In the genomic region with DNA sequence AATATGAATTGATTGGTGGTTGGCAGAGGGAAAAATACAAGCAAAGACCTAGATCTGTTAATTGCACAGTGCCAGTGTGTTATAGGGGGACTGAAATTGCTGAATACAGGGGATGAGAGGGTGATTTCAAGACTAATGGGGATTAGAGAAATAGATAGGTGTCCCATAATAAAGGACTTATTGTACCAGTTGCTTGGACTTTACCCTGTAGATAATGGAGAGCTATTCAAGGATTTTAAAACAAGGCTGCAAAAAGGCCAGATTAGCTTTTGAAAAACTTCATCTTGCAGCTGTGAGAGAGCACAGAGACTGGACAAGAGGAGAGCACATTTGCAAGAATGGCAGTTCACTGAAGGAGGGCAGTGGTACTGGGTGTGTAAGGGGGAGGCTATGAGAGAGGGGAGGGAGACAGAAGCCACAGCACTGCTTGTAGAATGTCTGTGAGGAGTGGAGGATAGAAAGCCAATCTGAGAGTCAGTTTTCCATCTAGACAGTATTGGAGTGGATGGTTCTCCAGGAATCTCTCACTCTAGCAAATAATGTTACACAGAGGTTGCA, we compare ENCODE assay signal across 1 cellular context.
A peak's percentile ranks its signal among the peaks of the same experiment; 100 is the strongest.
TF ChIP-seq lines count a peak whose summit lies in the region.

No MANE protein-coding gene starts in this region.

TF ChIP-seq in HepG2, 621 proteins besides CTCF, POLR2A, EP300 and RAD21:
- TF ChIP-seq SNAI1 (CRISPR knock-in tag; IDR thresholded peaks at IDR 0.05; ENCODE audit: borderline replicate concordance) = no peak
- peak; percentile 24; the same call in 1 of the 2 replicates for TF ChIP-seq HNF4A (CRISPR knock-in tag; IDR thresholded peaks at IDR 0.05)
- no peak for TF ChIP-seq SOX13 (IDR thresholded peaks at IDR 0.05)
- peak in 1 of 2 experiments; percentile 17; a peak in 1 of 4 replicates for TF ChIP-seq SOX13 (CRISPR knock-in tag; conservative IDR thresholded peaks at IDR 0.05 in 1 of 2, IDR thresholded peaks at IDR 0.05 in 1 of 2)
TF ChIP-seq in HepG2: peak in this region for 2.
